In the genomic region with DNA sequence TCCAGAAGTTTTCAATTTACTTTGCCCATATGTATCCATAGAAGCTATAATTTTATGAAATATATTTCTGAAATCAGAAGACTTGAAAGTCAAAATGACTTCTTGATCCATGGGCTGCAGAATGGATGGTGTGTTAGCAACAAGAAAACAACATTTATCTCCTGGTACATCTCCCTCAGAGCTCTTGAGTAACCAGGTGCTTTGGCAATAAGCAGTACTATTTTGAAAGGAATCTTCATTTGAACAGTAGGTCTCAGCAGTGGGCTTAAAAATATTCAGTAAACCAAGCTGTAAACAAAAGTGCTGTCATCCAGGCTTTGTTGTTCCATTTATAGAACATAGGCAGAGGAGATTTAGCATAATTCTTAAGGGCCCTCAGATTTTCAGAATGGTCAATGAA, we compare ENCODE assay signal across 4 cellular contexts.
"Had no signal": no experiment of that assay in that cellular context is flagged by ENCODE, and none has a peak within 500 bp of the region (broad histone marks: within the 10 kb centered on the region; RNA-seq: fewer than 3 reads in every experiment).

No MANE protein-coding gene starts in this region.

- ATAC-seq: HepG2, K562 had no signal

- H3K27ac ChIP-seq: HL-60 had no signal

- DNase-seq: IMR-90 had no signal

- H3K4me3 ChIP-seq: K562 had no signal
